In the genomic region with DNA sequence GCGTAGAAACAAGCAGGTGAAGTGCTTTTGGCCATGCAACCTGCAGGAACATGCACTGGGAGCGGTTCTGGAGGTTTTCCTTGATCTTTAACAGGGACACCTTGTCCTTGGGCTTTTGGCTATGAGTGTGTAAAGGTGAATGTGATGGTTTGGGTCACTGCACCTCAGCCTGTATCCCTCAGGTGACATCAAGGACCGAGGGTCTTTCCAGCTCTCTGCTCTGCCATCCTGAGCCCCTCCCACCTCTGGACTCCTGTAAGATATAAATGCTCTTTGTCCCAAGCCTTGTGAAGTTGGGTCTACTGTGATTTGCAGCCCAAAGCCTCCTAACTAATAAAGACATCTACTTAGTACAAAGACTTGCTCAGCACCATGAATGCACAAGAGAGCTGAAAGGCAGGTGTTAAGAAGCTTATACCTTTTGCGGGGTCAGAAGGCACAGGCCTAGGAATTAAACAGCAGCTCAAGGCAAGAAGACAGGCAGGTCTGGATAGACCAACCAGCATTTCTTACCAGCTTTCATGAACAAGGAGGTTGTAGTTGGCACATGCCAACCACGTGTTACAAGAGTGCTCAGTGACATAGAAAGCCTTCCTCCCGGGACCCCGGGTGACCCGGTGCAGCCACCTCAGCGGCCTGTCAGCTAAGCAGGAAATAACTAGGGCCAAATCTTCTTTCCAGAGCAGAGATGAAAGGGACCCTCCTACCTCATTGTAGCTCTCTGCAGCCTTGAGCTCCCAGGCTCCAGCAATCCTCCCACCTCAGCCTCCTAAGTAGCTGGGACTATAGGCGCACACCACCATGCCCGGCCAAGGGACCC, we compare ENCODE assay signal across 11 cellular contexts.
A peak's percentile ranks its signal among the peaks of the same experiment; 100 is the strongest.
DNase-seq lines count a peak whose midpoint lies in the region; ATAC-seq and TF ChIP-seq lines count a peak whose summit lies in the region.
"Had no signal": no experiment of that assay in that cellular context is flagged by ENCODE, and none has a peak within 500 bp of the region (broad histone marks: within the 10 kb centered on the region; RNA-seq: fewer than 3 reads in every experiment).

No MANE protein-coding gene starts in this region.

- no peak for DNase-seq in activated CD4-positive, alpha-beta T cell treated with anti-CD3 and anti-CD28 coated beads, Interleukin-2, amount 10 ng/mL, durations not matched to agents 7 days and 5 days
- DNase-seq in activated CD4-positive, alpha-beta T cell treated with anti-CD3 and anti-CD28 coated beads for 4 hours = no peak
- DNase-seq in WERI-Rb-1 = peak; percentile 58
- peak; percentile 27 to 50 (median 47) for DNase-seq in effector memory CD8-positive, alpha-beta T cell
- peak; percentile 4 for DNase-seq in sigmoid colon
- no peak for DNase-seq in H4 (ENCODE audit: low spot score)
- DNase-seq in epidermal melanocyte (ENCODE audit: insufficient read length, low spot score) = no peak
- DNase-seq in NCI-H2107 treated with DMSO at 0.1 percent for 48 hours (lab: John Stamatoyannopoulos, UW; ENCODE audit: unreplicated experiment) = no peak
- DNase-seq: Calu3, NCI-H1105 treated with DMSO at 0.1 percent for 48 hours had no signal

- TF ChIP-seq EP300 in sigmoid colon (IDR thresholded peaks at IDR 0.05) = no peak

- no peak for TF ChIP-seq POLR2A in sigmoid colon (IDR thresholded peaks at IDR 0.05)

- peak; percentile 86 for ATAC-seq in effector memory CD8-positive, alpha-beta T cell (replicated peaks)
- ATAC-seq: A549 had no signal

- H3K9me3 ChIP-seq in WERI-Rb-1 (ENCODE audit: severe bottlenecking) (peaks cover 10% of the 10 kb centered on the region), sigmoid colon (no peaks in the 10 kb centered on the region)

- H3K27me3 Mint-ChIP-seq in activated CD4-positive, alpha-beta T cell treated with anti-CD3 and anti-CD28 coated beads, Interleukin-2, amount 10 ng/mL, durations not matched to agents 7 days and 5 days = no peaks in the 10 kb centered on the region
- H3K27me3 Mint-ChIP-seq in effector memory CD8-positive, alpha-beta T cell = no peaks in the 10 kb centered on the region

- peaks cover 76% of the 10 kb centered on the region for H3K4me1 Mint-ChIP-seq in activated CD4-positive, alpha-beta T cell treated with anti-CD3 and anti-CD28 coated beads, Interleukin-2, amount 10 ng/mL, durations not matched to agents 7 days and 5 days
- H3K4me1 Mint-ChIP-seq in effector memory CD8-positive, alpha-beta T cell (ENCODE audit: low read depth in 2 of 2) = peaks cover 44 to 62% of the 10 kb centered on the region in 2 donors

- no peaks in the 10 kb centered on the region for H3K36me3 ChIP-seq in WERI-Rb-1
- H3K36me3 ChIP-seq in sigmoid colon = no peaks in the 10 kb centered on the region

- no peaks in the 10 kb centered on the region for H3K27me3 ChIP-seq in WERI-Rb-1 (ENCODE audit: insufficient read depth, low read depth, severe bottlenecking)
- H3K27me3 ChIP-seq in sigmoid colon = no peaks in the 10 kb centered on the region

- TF ChIP-seq CTCF in WERI-Rb-1 (IDR thresholded peaks at IDR 0.05; ENCODE audit: low read depth, low read length) (no peak), sigmoid colon (IDR thresholded peaks at IDR 0.05) (no peak)

- peak overlapping the region; percentile 85 for H3K27ac Mint-ChIP-seq in activated CD4-positive, alpha-beta T cell treated with anti-CD3 and anti-CD28 coated beads, Interleukin-2, amount 10 ng/mL, durations not matched to agents 7 days and 5 days
- H3K27ac Mint-ChIP-seq in effector memory CD8-positive, alpha-beta T cell = peak overlapping the region; percentile 89 to 96

- peaks cover 19% of the 10 kb centered on the region for H3K9me3 Mint-ChIP-seq in activated CD4-positive, alpha-beta T cell treated with anti-CD3 and anti-CD28 coated beads, Interleukin-2, amount 10 ng/mL, durations not matched to agents 7 days and 5 days
- H3K9me3 Mint-ChIP-seq in effector memory CD8-positive, alpha-beta T cell = no peaks in the 10 kb centered on the region

- CTCF ChIA-PET in activated CD4-positive, alpha-beta T cell treated with anti-CD3 and anti-CD28 coated beads, Interleukin-2, amount 10 ng/mL, durations not matched to agents 7 days and 5 days (lab: Charles Lee) = interaction anchor here (0.7 to 1.4 kb wide), 3 partner anchors 11 to 14 kb away, joined by 3 to 5 read pairs (median 3); no protein-coding TSS in a partner anchor

- intact Hi-C loops in sigmoid colon (cut with DNase I) = no loop called here

- POLR2A ChIA-PET in activated CD4-positive, alpha-beta T cell treated with anti-CD3 and anti-CD28 coated beads, Interleukin-2, amount 10 ng/mL, durations not matched to agents 7 days and 5 days (lab: Charles Lee) = no interaction called here

- 79 to 88% methylated on average over 11 of the region's 11 CpGs for WGBS in sigmoid colon, 2 donors

- peak overlapping the region; percentile 8 for H3K27ac ChIP-seq in WERI-Rb-1
- H3K27ac ChIP-seq in sigmoid colon = no peak overlapping the region

- H3K36me3 Mint-ChIP-seq in activated CD4-positive, alpha-beta T cell treated with anti-CD3 and anti-CD28 coated beads, Interleukin-2, amount 10 ng/mL, durations not matched to agents 7 days and 5 days (ENCODE audit: low read depth) = peaks cover 83% of the 10 kb centered on the region
- peaks cover 58% of the 10 kb centered on the region for H3K36me3 Mint-ChIP-seq in effector memory CD8-positive, alpha-beta T cell (ENCODE audit: insufficient read depth)

- H3K4me1 ChIP-seq in sigmoid colon = no peaks in the 10 kb centered on the region

- H3K4me3 ChIP-seq in WERI-Rb-1 (ENCODE audit: low read depth, low read length) (no peak overlapping the region), sigmoid colon (no peak overlapping the region)
- H3K4me3 ChIP-seq: A549 had no signal

- peak overlapping the region; percentile 7 for H3K4me3 Mint-ChIP-seq in activated CD4-positive, alpha-beta T cell treated with anti-CD3 and anti-CD28 coated beads, Interleukin-2, amount 10 ng/mL, durations not matched to agents 7 days and 5 days
- peak overlapping the region; percentile 56 to 68 for H3K4me3 Mint-ChIP-seq in effector memory CD8-positive, alpha-beta T cell

Comparison
In these comparisons a context has a peak if more than half of its experiments do, and no peak if none do; other contexts are left out.
1. DNase-seq: peak in WERI-Rb-1 (single experiment), effector memory CD8-positive, alpha-beta T cell (3 of 3) and sigmoid colon (single experiment); none in activated CD4-positive, alpha-beta T cell treated with anti-CD3 and anti-CD28 coated beads, Interleukin-2, amount 10 ng/mL, durations not matched to agents 7 days and 5 days (single experiment), activated CD4-positive, alpha-beta T cell treated with anti-CD3 and anti-CD28 coated beads for 4 hours (0 of 2), H4 (single experiment), epidermal melanocyte (single experiment) and NCI-H2107 treated with DMSO at 0.1 percent for 48 hours (single experiment).